In genomic region chr7:106262268-106262881, GRCh38 we compare ENCODE assay signal across 18 cellular contexts. TPM values are rescaled to one million over a fixed set of nuclear protein-coding genes. Genes with fewer than 3 reads are reported as not detected.
A peak's percentile ranks its signal among the peaks of the same experiment; 100 is the strongest.
DNase-seq lines count a peak whose midpoint lies in the region; ATAC-seq and TF ChIP-seq lines count a peak whose summit lies in the region.
"Had no signal": no experiment of that assay in that cellular context is flagged by ENCODE, and none has a peak within 500 bp of the region (broad histone marks: within the 10 kb centered on the region; RNA-seq: fewer than 3 reads in every experiment).

No MANE protein-coding gene starts in this region.

- no peak for ATAC-seq in IMR-90 (ENCODE audit: low read depth)
- no peak for ATAC-seq in HG03159 (IDR thresholded peaks at IDR 0.05; ENCODE audit: unreplicated experiment)
- ATAC-seq: Panc1 had no signal

- no peak overlapping the region for H4K5ac ChIP-seq in IMR-90 (ENCODE audit: low read depth, low read length)

- H3K27ac Mint-ChIP-seq in activated naive CD4-positive, alpha-beta T cell treated with anti-CD3 and anti-CD28 coated beads for 36 hours, result peak overlapping the region; percentile 57
- H3K27ac Mint-ChIP-seq in activated T-helper 1 cell treated with anti-CD3 and anti-CD28 coated beads, Interleukin-12 subunit alpha, Interleukin-12 subunit beta, Interleukin-2, Interleukin-4 antibody, amounts not matched to agents 30 ng/mL and 10 ng/mL and 1 ng/mL, durations not matched to agents 14 hours and 24 hours and 36 hours, result peak overlapping the region; percentile 27
- H3K27ac Mint-ChIP-seq: B cell; CD4-positive, CD25-positive, alpha-beta regulatory T cell; H9; IgD-negative memory B cell had no signal

- no peak overlapping the region for H3K27ac ChIP-seq in IMR-90 (ENCODE audit: insufficient read depth, low read length)
- H3K27ac ChIP-seq in trophoblast cell (ENCODE audit: low read depth, low read length), result no peak overlapping the region

- no peaks in the 10 kb centered on the region for H3K27me3 Mint-ChIP-seq in activated naive CD4-positive, alpha-beta T cell treated with anti-CD3 and anti-CD28 coated beads for 36 hours (ENCODE audit: low read depth)
- no peaks in the 10 kb centered on the region for H3K27me3 Mint-ChIP-seq in activated T-helper 1 cell treated with anti-CD3 and anti-CD28 coated beads, Interleukin-12 subunit alpha, Interleukin-12 subunit beta, Interleukin-2, Interleukin-4 antibody, amounts not matched to agents 30 ng/mL and 10 ng/mL and 1 ng/mL, durations not matched to agents 14 hours and 24 hours and 36 hours (ENCODE audit: insufficient read depth)
- H3K27me3 Mint-ChIP-seq: B cell; CD4-positive, CD25-positive, alpha-beta regulatory T cell; IgD-negative memory B cell had no signal

- H2AK5ac ChIP-seq in IMR-90 (ENCODE audit: low read depth, low read length) (no peak overlapping the region), trophoblast cell (ENCODE audit: low read length) (no peak overlapping the region)

- H3K4me3 ChIP-seq in IMR-90 (ENCODE audit: insufficient read depth, low read depth, low read length) (no peak overlapping the region), trophoblast cell (ENCODE audit: low read depth, low read length) (no peak overlapping the region)

- H4K12ac ChIP-seq in trophoblast cell (ENCODE audit: low read depth, low read length), result no peak overlapping the region

- H3K4me3 Mint-ChIP-seq in activated naive CD4-positive, alpha-beta T cell treated with anti-CD3 and anti-CD28 coated beads for 36 hours, result no peak overlapping the region
- H3K4me3 Mint-ChIP-seq in activated T-helper 1 cell treated with anti-CD3 and anti-CD28 coated beads, Interleukin-12 subunit alpha, Interleukin-12 subunit beta, Interleukin-2, Interleukin-4 antibody, amounts not matched to agents 30 ng/mL and 10 ng/mL and 1 ng/mL, durations not matched to agents 14 hours and 24 hours and 36 hours, result no peak overlapping the region
- H3K4me3 Mint-ChIP-seq: B cell; CD4-positive, CD25-positive, alpha-beta regulatory T cell; H9; IgD-negative memory B cell had no signal

- no peaks in the 10 kb centered on the region for H4K20me1 ChIP-seq in IMR-90 (ENCODE audit: insufficient read depth, low read length)

- H3K9me3 ChIP-seq in IMR-90 (ENCODE audit: control insufficient read depth, insufficient read depth, low read length) (no peaks in the 10 kb centered on the region), trophoblast cell (ENCODE audit: insufficient read depth, low read depth, low read length) (no peaks in the 10 kb centered on the region)
- H3K9me3 ChIP-seq: Caco-2 had no signal

- peaks cover 77% of the 10 kb centered on the region for H3K4me1 Mint-ChIP-seq in activated naive CD4-positive, alpha-beta T cell treated with anti-CD3 and anti-CD28 coated beads for 36 hours (ENCODE audit: low read depth)
- H3K4me1 Mint-ChIP-seq in activated T-helper 1 cell treated with anti-CD3 and anti-CD28 coated beads, Interleukin-12 subunit alpha, Interleukin-12 subunit beta, Interleukin-2, Interleukin-4 antibody, amounts not matched to agents 30 ng/mL and 10 ng/mL and 1 ng/mL, durations not matched to agents 14 hours and 24 hours and 36 hours (ENCODE audit: low read depth), result peaks cover 37% of the 10 kb centered on the region

- in situ Hi-C loops in IMR-90 (cut with MboI; ENCODE audit: low sequenced_read_pairs), result no loop called here

- no peak overlapping the region for H3K14ac ChIP-seq in IMR-90 (replicated peaks; ENCODE audit: low read depth, low read length)
- H3K14ac ChIP-seq in trophoblast cell (ENCODE audit: low read length), result no peak overlapping the region

- H3K4ac ChIP-seq in IMR-90 (ENCODE audit: low read depth, low read length), result no peak overlapping the region
- H3K4ac ChIP-seq in trophoblast cell (ENCODE audit: low read depth, low read length), result no peak overlapping the region

- no peak overlapping the region for H2AK9ac ChIP-seq in IMR-90 (replicated peaks; ENCODE audit: low read depth, low read length, poor library complexity)

- H2BK5ac ChIP-seq in IMR-90 (ENCODE audit: low read depth, low read length, poor library complexity, severe bottlenecking) (no peak overlapping the region), trophoblast cell (ENCODE audit: low read depth, low read length, poor library complexity) (no peak overlapping the region)

- H2BK15ac ChIP-seq in IMR-90 (ENCODE audit: low read depth, low read length), result no peak overlapping the region

- no peak overlapping the region for H2BK120ac ChIP-seq in IMR-90 (ENCODE audit: low read depth, low read length)
- no peak overlapping the region for H2BK120ac ChIP-seq in trophoblast cell (ENCODE audit: insufficient read depth, low read length, poor library complexity)

- intact Hi-C loops in activated naive CD4-positive, alpha-beta T cell treated with anti-CD3 and anti-CD28 coated beads for 36 hours (cut with micrococcal nuclease), result loop anchor here (5.0 kb wide), 1 partner anchor 200 kb away; no protein-coding TSS in a partner anchor
- intact Hi-C loops in IMR-90 (cut with micrococcal nuclease), result no loop called here
- intact Hi-C loops in activated T-helper 1 cell treated with anti-CD3 and anti-CD28 coated beads, Interleukin-12 subunit alpha, Interleukin-12 subunit beta, Interleukin-2, Interleukin-4 antibody, amounts not matched to agents 30 ng/mL and 10 ng/mL and 1 ng/mL, durations not matched to agents 14 hours and 24 hours and 36 hours (cut with micrococcal nuclease), result no loop called here

- H3K4me1 ChIP-seq in IMR-90 (ENCODE audit: control insufficient read depth, insufficient read depth, low read length) (no peaks in the 10 kb centered on the region), trophoblast cell (ENCODE audit: control insufficient read depth in 1 of 2, insufficient read depth in 2 of 2, low read length in 2 of 2) (no peaks in the 10 kb centered on the region)
- H3K4me1 ChIP-seq: Caco-2 had no signal

- H3K23ac ChIP-seq in IMR-90 (ENCODE audit: low read depth, low read length) (no peak overlapping the region), trophoblast cell (ENCODE audit: low read length) (no peak overlapping the region)

- dilution Hi-C loops in IMR-90 (cut with HindIII; ENCODE audit: low sequenced_read_pairs, unreplicated experiment), result no loop called here

- H3K9ac ChIP-seq in IMR-90 (ENCODE audit: low read depth, low read length) (no peak overlapping the region), trophoblast cell (ENCODE audit: low read length) (no peak overlapping the region)

- H2AFZ ChIP-seq in IMR-90 (replicated peaks; ENCODE audit: low read length, poor library complexity), result no peak overlapping the region
- H2AFZ ChIP-seq in trophoblast cell (ENCODE audit: insufficient read depth, low read length, poor library complexity), result no peak overlapping the region

- no peak for TF ChIP-seq POLR2A in IMR-90 (IDR thresholded peaks at IDR 0.05; ENCODE audit: low read depth, low read length)

- H2BK12ac ChIP-seq in trophoblast cell (ENCODE audit: low read length), result no peak overlapping the region

- no TSS peak for BruUV-seq in IMR-90 (replicated peaks; lab: Mats Ljungman, UMichigan)

- no peak overlapping the region for H3K18ac ChIP-seq in IMR-90 (ENCODE audit: low read depth, low read length)
- H3K18ac ChIP-seq in trophoblast cell (ENCODE audit: low read length), result no peak overlapping the region

- TF ChIP-seq CTCF in IMR-90 (conservative IDR thresholded peaks at IDR 0.05; ENCODE audit: low read depth, low read length), result no peak

- H3K36me3 Mint-ChIP-seq in activated naive CD4-positive, alpha-beta T cell treated with anti-CD3 and anti-CD28 coated beads for 36 hours (ENCODE audit: low read depth), result peaks cover 88% of the 10 kb centered on the region
- H3K36me3 Mint-ChIP-seq in activated T-helper 1 cell treated with anti-CD3 and anti-CD28 coated beads, Interleukin-12 subunit alpha, Interleukin-12 subunit beta, Interleukin-2, Interleukin-4 antibody, amounts not matched to agents 30 ng/mL and 10 ng/mL and 1 ng/mL, durations not matched to agents 14 hours and 24 hours and 36 hours (ENCODE audit: low read depth), result peaks cover 83% of the 10 kb centered on the region

- H3K4me2 ChIP-seq in IMR-90 (ENCODE audit: low read depth, low read length), result no peak overlapping the region
- H3K4me2 ChIP-seq in trophoblast cell (ENCODE audit: low read length), result no peak overlapping the region

- H3K56ac ChIP-seq in IMR-90 (ENCODE audit: extremely low read depth, insufficient read depth, low read length), result no peak overlapping the region

- no peaks in the 10 kb centered on the region for H3K27me3 ChIP-seq in IMR-90 (ENCODE audit: control insufficient read depth, insufficient read depth, low read length)
- H3K27me3 ChIP-seq in trophoblast cell (ENCODE audit: insufficient read depth, low read length), result no peaks in the 10 kb centered on the region

- H4K91ac ChIP-seq in IMR-90 (ENCODE audit: insufficient read depth, low read depth, low read length), result no peak overlapping the region
- no peak overlapping the region for H4K91ac ChIP-seq in trophoblast cell (ENCODE audit: low read depth, low read length)

- peaks cover 34% of the 10 kb centered on the region for H3K36me3 ChIP-seq in IMR-90 (ENCODE audit: control insufficient read depth, insufficient read depth, low read length)
- H3K36me3 ChIP-seq in trophoblast cell (ENCODE audit: control insufficient read depth in 1 of 2, insufficient read depth in 2 of 2, low read length in 2 of 2), result peaks cover 4 to 5% of the 10 kb centered on the region in 2 experiments

- no peak overlapping the region for H2BK20ac ChIP-seq in IMR-90 (ENCODE audit: low read depth, low read length)

- H3K9me3 Mint-ChIP-seq in activated naive CD4-positive, alpha-beta T cell treated with anti-CD3 and anti-CD28 coated beads for 36 hours, result no peaks in the 10 kb centered on the region
- H3K9me3 Mint-ChIP-seq in activated T-helper 1 cell treated with anti-CD3 and anti-CD28 coated beads, Interleukin-12 subunit alpha, Interleukin-12 subunit beta, Interleukin-2, Interleukin-4 antibody, amounts not matched to agents 30 ng/mL and 10 ng/mL and 1 ng/mL, durations not matched to agents 14 hours and 24 hours and 36 hours, result no peaks in the 10 kb centered on the region
- H3K9me3 Mint-ChIP-seq: CD4-positive, CD25-positive, alpha-beta regulatory T cell; H9; IgD-negative memory B cell had no signal

- DNase-seq in activated naive CD4-positive, alpha-beta T cell treated with anti-CD3 and anti-CD28 coated beads for 36 hours, result no peak
- no peak for DNase-seq in activated naive CD4-positive, alpha-beta T cell (lab: John Stamatoyannopoulos, UW)
- DNase-seq in IMR-90 (no peak), fibroblast of gingiva (ENCODE audit: low read depth) (peak; percentile 11), trophoblast cell (no peak)
- no peak for DNase-seq in activated T-helper 1 cell treated with anti-CD3 and anti-CD28 coated beads, Interleukin-12 subunit alpha, Interleukin-12 subunit beta, Interleukin-2, Interleukin-4 antibody, amounts not matched to agents 30 ng/mL and 10 ng/mL and 1 ng/mL, durations not matched to agents 14 hours and 24 hours and 36 hours (ENCODE audit: low spot score)
- DNase-seq: Caco-2; CD4-positive, CD25-positive, alpha-beta regulatory T cell; DMS53; H9; NCI-H1105 treated with DMSO at 0.1 percent for 48 hours; NCI-H187; NCI-H226; NCI-H524 treated with DMSO at 0.1 percent for 48 hours had no signal

- no CpG with 5 or more reads among the region's 2 CpGs for WGBS in IMR-90 (ENCODE audit: extremely low coverage in 2 of 2, insufficient read length in 1 of 2), 2 experiments
- WGBS in trophoblast cell (ENCODE audit: extremely low coverage, insufficient coverage, insufficient read length), result no CpG with 5 or more reads among the region's 2 CpGs

- CTCF ChIA-PET in activated naive CD4-positive, alpha-beta T cell treated with anti-CD3 and anti-CD28 coated beads for 36 hours (lab: Charles Lee), result no interaction called here
- CTCF ChIA-PET in IMR-90 (lab: Yijun Ruan, JAX), result no interaction called here

- POLR2A ChIA-PET in IMR-90 (lab: Charles Lee; ENCODE audit: unreplicated experiment), result no interaction called here

- no peaks in the 10 kb centered on the region for H3K9me1 ChIP-seq in IMR-90 (ENCODE audit: insufficient read depth, low read length)

- TF ChIP-seq RAD21 in IMR-90 (IDR thresholded peaks at IDR 0.05; ENCODE audit: low read length), result no peak

- no peaks in the 10 kb centered on the region for H3K79me2 ChIP-seq in trophoblast cell (ENCODE audit: control insufficient read depth, insufficient read depth, low read length, poor library complexity)

- H3K79me1 ChIP-seq in IMR-90 (ENCODE audit: low read depth in 1 of 2, low read length in 2 of 2) (peaks cover 0 to 7% of the 10 kb centered on the region in 2 experiments; a peak in 1 of 4 replicates), trophoblast cell (ENCODE audit: low read length) (no peaks in the 10 kb centered on the region)

- no peak overlapping the region for H4K8ac ChIP-seq in IMR-90 (ENCODE audit: low read depth in 2 of 2, low read length in 2 of 2)
- H4K8ac ChIP-seq in trophoblast cell (ENCODE audit: low read depth, low read length), result no peak overlapping the region

RNA-seq across cellular contexts. Expression of gene NAMPT, which starts 22.4 kb away (rescaled TPM):
- total RNA-seq in activated naive CD4-positive, alpha-beta T cell treated with anti-CD3 and anti-CD28 coated beads for 36 hours, result 1,000 to 10,000 TPM in 1 of 2 experiments, 100 to 1,000 TPM in 1; 932 to 1,015 TPM
- total RNA-seq in IMR-90 (2012; rRNA removed), result 31.7 and 45.3 TPM in 2 replicates
- 10.4 and 13.3 TPM in 2 replicates for polyA plus RNA-seq in IMR-90 (2012; rRNA removed)
- 1.8 and 18.5 TPM in 2 replicates for polyA plus RNA-seq in IMR-90 (2012; cell fraction: cytosol; rRNA removed)
- 1.7 and 34.1 TPM in 2 replicates for polyA plus RNA-seq in IMR-90 (2012; cell fraction: nucleus; rRNA removed; ENCODE audit: low replicate concordance)
- total RNA-seq in activated T-helper 1 cell treated with anti-CD3 and anti-CD28 coated beads, Interleukin-12 subunit alpha, Interleukin-12 subunit beta, Interleukin-2, Interleukin-4 antibody, amounts not matched to agents 30 ng/mL and 10 ng/mL and 1 ng/mL, durations not matched to agents 14 hours and 24 hours and 36 hours, result 415 and 417 TPM in 2 replicates
- polyA plus RNA-seq in trophoblast cell (2013), result 39.0 and 40.4 TPM in 2 replicates
